In the genomic region with DNA sequence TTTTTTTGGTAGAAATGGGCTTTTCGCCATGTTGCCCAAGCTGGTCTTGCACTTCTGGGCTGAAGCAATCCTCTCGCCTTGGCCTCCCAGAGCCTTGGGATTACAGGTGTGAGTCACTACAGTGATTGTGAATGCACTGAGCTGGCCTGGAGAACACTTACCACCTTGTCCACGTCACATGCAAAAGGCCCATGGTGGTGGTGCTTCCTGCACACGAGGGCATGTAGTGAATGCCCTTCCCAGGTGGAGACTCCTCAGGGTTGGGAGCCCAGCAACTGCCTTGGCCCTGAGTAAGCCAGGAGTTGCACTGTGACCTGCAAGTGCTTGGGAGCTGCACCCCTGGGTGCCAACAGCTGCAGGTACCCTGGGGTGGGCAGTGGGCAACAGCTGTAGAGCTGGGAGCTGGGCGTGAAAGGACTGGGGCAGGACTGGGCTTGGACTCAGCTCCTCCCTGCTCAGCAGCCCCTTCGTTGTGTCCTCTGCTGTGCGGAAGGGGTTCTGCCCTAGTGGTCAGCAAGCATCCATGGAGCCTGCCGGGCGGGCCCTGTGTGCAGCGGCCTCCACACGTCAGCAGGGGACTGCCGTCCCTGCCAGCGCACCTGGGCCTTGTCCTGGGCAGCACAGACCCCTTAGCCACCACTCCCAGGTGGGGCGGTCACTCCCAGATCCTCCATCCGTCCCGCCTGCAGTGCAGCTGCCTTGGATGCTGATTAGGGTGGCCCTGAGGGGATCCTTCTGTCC, we compare ENCODE assay signal across 23 cellular contexts. TPM values are rescaled to one million over a fixed set of nuclear protein-coding genes. Genes with fewer than 3 reads are reported as not detected.
DNase-seq lines count a peak whose midpoint lies in the region; ATAC-seq and TF ChIP-seq lines count a peak whose summit lies in the region.
"Had no signal": no experiment of that assay in that cellular context is flagged by ENCODE, and none has a peak within 500 bp of the region (broad histone marks: within the 10 kb centered on the region; RNA-seq: fewer than 3 reads in every experiment).

No MANE protein-coding gene starts in this region.

- peaks cover 53% of the 10 kb centered on the region for H3K4me1 ChIP-seq in Karpas-422 (ENCODE audit: low read length)
- no peaks in the 10 kb centered on the region for H3K4me1 ChIP-seq in uterus

- H3K4me2 ChIP-seq in Karpas-422 (ENCODE audit: low read depth, low read length, poor library complexity, severe bottlenecking), result no peak overlapping the region
- H3K4me2 ChIP-seq: KMS-11 had no signal

- H3K9ac ChIP-seq in Karpas-422 (ENCODE audit: low read length), result no peak overlapping the region
- H3K9ac ChIP-seq: KMS-11 had no signal

- intact Hi-C loops in left ventricle myocardium superior (cut with micrococcal nuclease), result no loop called here
- intact Hi-C loops in Right ventricle myocardium inferior (cut with DNase I), result no loop called here
- intact Hi-C loops in uterus (cut with DNase I; ENCODE audit: low total_unique reads), result no loop called here
- intact Hi-C loops in activated T-helper 2 cell treated with anti-CD3 and anti-CD28 coated beads, Interferon-gamma antibody, Interleukin-2, Interleukin-4, amounts not matched to agents 10 μg/mL and 5 μg/mL and 100 μg/mL, durations not matched to agents 14 hours and 24 hours and 36 hours (cut with micrococcal nuclease), result no loop called here

- no peak for TF ChIP-seq POLR2A in uterus (IDR thresholded peaks at IDR 0.05)

- H3K9me2 ChIP-seq in Karpas-422 (replicated peaks; ENCODE audit: insufficient read depth, low read length), result no peaks in the 10 kb centered on the region

- peaks cover 6% of the 10 kb centered on the region for H3K4me1 Mint-ChIP-seq in activated T-helper 2 cell treated with anti-CD3 and anti-CD28 coated beads, Interferon-gamma antibody, Interleukin-2, Interleukin-4, amounts not matched to agents 10 μg/mL and 5 μg/mL and 100 μg/mL, durations not matched to agents 14 hours and 24 hours and 36 hours (ENCODE audit: low read depth)

- no peaks in the 10 kb centered on the region for H4K20me1 ChIP-seq in Karpas-422 (ENCODE audit: insufficient read depth, low read depth, low read length)

- H3K36me3 ChIP-seq in Karpas-422 (ENCODE audit: insufficient read depth, low read length), result no peaks in the 10 kb centered on the region
- no peaks in the 10 kb centered on the region for H3K36me3 ChIP-seq in uterus

- H3K9me3 Mint-ChIP-seq in activated T-helper 2 cell treated with anti-CD3 and anti-CD28 coated beads, Interferon-gamma antibody, Interleukin-2, Interleukin-4, amounts not matched to agents 10 μg/mL and 5 μg/mL and 100 μg/mL, durations not matched to agents 14 hours and 24 hours and 36 hours, result no peaks in the 10 kb centered on the region
- H3K9me3 Mint-ChIP-seq: activated naive CD8-positive, alpha-beta T cell treated with anti-CD3 and anti-CD28 coated beads, Interleukin-2, amount 50 U/mL, for 24 hours; HFFc6; naive thymus-derived CD4-positive, alpha-beta T cell had no signal

- peak; percentile 22 for DNase-seq in left ventricle myocardium superior
- no peak for DNase-seq in Right ventricle myocardium inferior (ENCODE audit: missing footprints)
- DNase-seq in cardiac fibroblast (ENCODE audit: low read depth in 2 of 2), result peak; percentile 27 to 69
- DNase-seq in left kidney (ENCODE audit: low read depth, low spot score), result peak; percentile 44
- DNase-seq in Karpas-422, result no peak
- no peak for DNase-seq in uterus
- DNase-seq in activated CD4-positive, alpha-beta T cell treated with anti-CD3 and anti-CD28 coated beads, Interleukin-2, amount 50 U/mL, for 48 hours, result no peak
- no peak for DNase-seq in activated T-helper 2 cell treated with anti-CD3 and anti-CD28 coated beads, Interferon-gamma antibody, Interleukin-2, Interleukin-4, amounts not matched to agents 10 μg/mL and 5 μg/mL and 100 μg/mL, durations not matched to agents 14 hours and 24 hours and 36 hours (ENCODE audit: low spot score)
- DNase-seq: activated CD4-positive, alpha-beta T cell treated with anti-CD3 and anti-CD28 coated beads for 48 hours; activated naive CD8-positive, alpha-beta T cell treated with anti-CD3 and anti-CD28 coated beads, Interleukin-2, amount 50 U/mL, for 24 hours; CD4-positive, CD25-positive, alpha-beta regulatory T cell; DMS153; HFFc6; mesendoderm; naive thymus-derived CD4-positive, alpha-beta T cell; NCI-H1092; NCI-H2081; NCI-H510A; Right ventricle myocardium superior; small intestine; stimulated activated CD4-positive, alpha-beta T cell treated with anti-CD3 and anti-CD28 coated beads, Interleukin-4, amount 100 ng/mL, for 24 hours had no signal

- TF ChIP-seq CTCF in cardiac fibroblast (IDR thresholded peaks at IDR 0.05; ENCODE audit: low read depth, low read length) (no peak), uterus (IDR thresholded peaks at IDR 0.05) (no peak)

- ATAC-seq in left ventricle myocardium superior, result no peak
- no peak for ATAC-seq in Right ventricle myocardium inferior
- ATAC-seq: activated naive CD8-positive, alpha-beta T cell treated with anti-CD3 and anti-CD28 coated beads, Interleukin-2, amount 50 U/mL, for 24 hours; heart left ventricle; naive thymus-derived CD4-positive, alpha-beta T cell had no signal

- H3K27ac ChIP-seq in Karpas-422 (ENCODE audit: low read length) (no peak overlapping the region), uterus (no peak overlapping the region)
- H3K27ac ChIP-seq: heart left ventricle, KMS-11 had no signal

- no peak overlapping the region for H3K4me3 Mint-ChIP-seq in activated T-helper 2 cell treated with anti-CD3 and anti-CD28 coated beads, Interferon-gamma antibody, Interleukin-2, Interleukin-4, amounts not matched to agents 10 μg/mL and 5 μg/mL and 100 μg/mL, durations not matched to agents 14 hours and 24 hours and 36 hours (ENCODE audit: low read depth)
- H3K4me3 Mint-ChIP-seq: activated naive CD8-positive, alpha-beta T cell treated with anti-CD3 and anti-CD28 coated beads, Interleukin-2, amount 50 U/mL, for 24 hours; CD4-positive, CD25-positive, alpha-beta regulatory T cell; HFFc6; naive thymus-derived CD4-positive, alpha-beta T cell had no signal

- H3K36me3 Mint-ChIP-seq in activated T-helper 2 cell treated with anti-CD3 and anti-CD28 coated beads, Interferon-gamma antibody, Interleukin-2, Interleukin-4, amounts not matched to agents 10 μg/mL and 5 μg/mL and 100 μg/mL, durations not matched to agents 14 hours and 24 hours and 36 hours (ENCODE audit: low read depth), result peaks cover 3% of the 10 kb centered on the region

- no peak overlapping the region for H2AFZ ChIP-seq in Karpas-422 (ENCODE audit: low read length)

- H3K4me3 ChIP-seq in cardiac fibroblast (replicated peaks in 1 of 2; ENCODE audit: low read depth in 2 of 2, low read length in 2 of 2) (no peak overlapping the region), Karpas-422 (ENCODE audit: low read length) (no peak overlapping the region), uterus (no peak overlapping the region)
- H3K4me3 ChIP-seq: heart left ventricle had no signal

- H3K27me3 ChIP-seq in Karpas-422 (ENCODE audit: low read length) (no peaks in the 10 kb centered on the region), uterus (no peaks in the 10 kb centered on the region)
- H3K27me3 ChIP-seq: heart left ventricle had no signal

- H3K9me3 ChIP-seq in Karpas-422 (ENCODE audit: low read length) (no peaks in the 10 kb centered on the region), uterus (no peaks in the 10 kb centered on the region)
- H3K9me3 ChIP-seq: heart left ventricle had no signal

- H3K27ac Mint-ChIP-seq in activated T-helper 2 cell treated with anti-CD3 and anti-CD28 coated beads, Interferon-gamma antibody, Interleukin-2, Interleukin-4, amounts not matched to agents 10 μg/mL and 5 μg/mL and 100 μg/mL, durations not matched to agents 14 hours and 24 hours and 36 hours, result no peak overlapping the region
- H3K27ac Mint-ChIP-seq: activated naive CD8-positive, alpha-beta T cell treated with anti-CD3 and anti-CD28 coated beads, Interleukin-2, amount 50 U/mL, for 24 hours; CD4-positive, CD25-positive, alpha-beta regulatory T cell; HFFc6 had no signal

- H3K79me2 ChIP-seq in Karpas-422 (ENCODE audit: low read length), result no peaks in the 10 kb centered on the region

- peaks cover 4% of the 10 kb centered on the region for H3K27me3 Mint-ChIP-seq in activated T-helper 2 cell treated with anti-CD3 and anti-CD28 coated beads, Interferon-gamma antibody, Interleukin-2, Interleukin-4, amounts not matched to agents 10 μg/mL and 5 μg/mL and 100 μg/mL, durations not matched to agents 14 hours and 24 hours and 36 hours (ENCODE audit: low read depth)

RNA-seq across cellular contexts. Expression of gene ADORA2A, which starts 9.3 kb away (rescaled TPM):
- total RNA-seq in left ventricle myocardium superior (4.1 TPM), Right ventricle myocardium inferior (4.3 TPM), uterus (1 to 10 TPM in 3 of 4 donors, not detected in 1; 3.3 to 9.9 (median 8.9) TPM)
- 65.9 and 86.7 TPM in 2 replicates for total RNA-seq in Karpas-422 (2014; rRNA removed; shearing (Covaris generic); ENCODE audit: low replicate concordance)
- total RNA-seq in activated T-helper 2 cell treated with anti-CD3 and anti-CD28 coated beads, Interferon-gamma antibody, Interleukin-2, Interleukin-4, amounts not matched to agents 10 μg/mL and 5 μg/mL and 100 μg/mL, durations not matched to agents 14 hours and 24 hours and 36 hours, result 20.2 and 23.8 TPM in 2 replicates

Comparison
In these comparisons a context has a peak if more than half of its experiments do, and no peak if none do; other contexts are left out.
1. DNase-seq: peak in left ventricle myocardium superior (single experiment), cardiac fibroblast (2 of 2) and left kidney (single experiment); none in Right ventricle myocardium inferior (single experiment), Karpas-422 (single experiment), uterus (0 of 2), activated CD4-positive, alpha-beta T cell treated with anti-CD3 and anti-CD28 coated beads, Interleukin-2, amount 50 U/mL, for 48 hours (0 of 2) and activated T-helper 2 cell treated with anti-CD3 and anti-CD28 coated beads, Interferon-gamma antibody, Interleukin-2, Interleukin-4, amounts not matched to agents 10 μg/mL and 5 μg/mL and 100 μg/mL, durations not matched to agents 14 hours and 24 hours and 36 hours (single experiment).